ENCODE assay signal across 7 cellular contexts in the genomic region with DNA sequence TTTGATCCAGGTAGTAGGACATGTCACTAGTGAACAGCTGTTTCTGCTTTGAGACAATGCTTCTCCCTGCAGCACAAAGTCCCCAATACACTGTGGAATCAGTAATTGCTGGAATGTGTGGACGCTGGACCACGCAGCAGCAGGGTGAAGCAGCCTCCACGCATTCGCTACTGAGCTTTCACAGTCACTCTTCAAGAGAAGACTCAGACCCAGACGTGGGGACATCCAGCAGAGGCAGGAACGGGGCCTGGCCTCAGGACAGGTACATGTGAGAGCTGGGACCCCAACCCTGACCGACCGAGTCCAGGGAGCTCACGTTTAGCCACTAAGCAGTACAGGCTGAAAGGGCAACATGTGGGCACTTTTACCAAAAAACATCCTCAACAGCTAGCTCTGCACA.
"Had no signal": no experiment of that assay in that cellular context is flagged by ENCODE, and none has a peak within 500 bp of the region (broad histone marks: within the 10 kb centered on the region; RNA-seq: fewer than 3 reads in every experiment).

No MANE protein-coding gene starts in this region.

- ATAC-seq: GM23338, HepG2 had no signal

- H3K4me3 Mint-ChIP-seq: GM23338, H9, IgD-negative memory B cell had no signal

- H3K4me1 Mint-ChIP-seq: GM23338, H9, IgD-negative memory B cell had no signal

- H3K4me3 ChIP-seq: GM23338 had no signal

- H3K27me3 Mint-ChIP-seq: IgD-negative memory B cell had no signal

- DNase-seq: H9, HCEC 1CT, KBM-7 had no signal

- H3K27ac Mint-ChIP-seq: GM23338, IgD-negative memory B cell had no signal

- H3K9me3 Mint-ChIP-seq: H9, IgD-negative memory B cell had no signal

- H3K27ac ChIP-seq: HL-60 had no signal
